Comparison of ENCODE assay signal across 25 cellular contexts in genomic region chr19:15259900-15260299, GRCh38. TPM values are rescaled to one million over a fixed set of nuclear protein-coding genes. Genes with fewer than 3 reads are reported as not detected.
DNase-seq lines count a peak whose midpoint lies in the region; ATAC-seq, FAIRE-seq and TF ChIP-seq lines count a peak whose summit lies in the region.
"Had no signal": no experiment of that assay in that cellular context is flagged by ENCODE, and none has a peak within 500 bp of the region (broad histone marks: within the 10 kb centered on the region; RNA-seq: fewer than 3 reads in every experiment).

No MANE protein-coding gene starts in this region.

- H3K79me1 ChIP-seq in mesendoderm (ENCODE audit: low read length) = peaks cover 34% of the 10 kb centered on the region

- peaks cover 39% of the 10 kb centered on the region for H3K4me1 Mint-ChIP-seq in nephron progenitor cell
- H3K4me1 Mint-ChIP-seq: CD8-positive, alpha-beta memory T cell; H9 had no signal

- H3K9me3 Mint-ChIP-seq in nephron progenitor cell = no peaks in the 10 kb centered on the region
- H3K9me3 Mint-ChIP-seq: CD8-positive, alpha-beta memory T cell; H9; HFFc6 had no signal

- H3K4me2 ChIP-seq in BLaER1 (peak overlapping the region; percentile 64), mesendoderm (ENCODE audit: low read length) (no peak overlapping the region)
- H3K4me2 ChIP-seq: A549 had no signal

- no peak overlapping the region for H2BK5ac ChIP-seq in mesendoderm (ENCODE audit: low read length)

- peaks cover 100% of the 10 kb centered on the region for H4K20me1 ChIP-seq in BLaER1

- no peak overlapping the region for H3K27ac Mint-ChIP-seq in nephron progenitor cell
- H3K27ac Mint-ChIP-seq: CD8-positive, alpha-beta memory T cell; HFFc6 had no signal

- no peaks in the 10 kb centered on the region for H3K9me3 ChIP-seq in BLaER1
- no peaks in the 10 kb centered on the region for H3K9me3 ChIP-seq in ascending aorta
- H3K9me3 ChIP-seq: A549, SJCRH30 had no signal

- H4K8ac ChIP-seq in mesendoderm (ENCODE audit: low read depth, low read length) = no peak overlapping the region

- TF ChIP-seq CTCF in ascending aorta (IDR thresholded peaks at IDR 0.05) (no peak), nephron progenitor cell (IDR thresholded peaks at IDR 0.05) (no peak)

- no peak overlapping the region for H3K4ac ChIP-seq in mesendoderm (ENCODE audit: low read depth, low read length)

- WGBS in mesendoderm (ENCODE audit: extremely low coverage, insufficient coverage, low lambda C conversion rate) = no CpG with 5 or more reads among the region's 5 CpGs

- H2BK120ac ChIP-seq in mesendoderm (ENCODE audit: low read depth, low read length) = no peak overlapping the region

- no peak overlapping the region for H3K23ac ChIP-seq in mesendoderm (ENCODE audit: low read length)

- H3K4me1 ChIP-seq in BLaER1 = peaks cover 56% of the 10 kb centered on the region
- peaks cover 13 to 15% of the 10 kb centered on the region in 2 donors for H3K4me1 ChIP-seq in ascending aorta
- H3K4me1 ChIP-seq in mesendoderm (ENCODE audit: control insufficient read depth, low read depth, low read length) = no peaks in the 10 kb centered on the region
- H3K4me1 ChIP-seq: A549 had no signal

- no peak for TF ChIP-seq POLR2A in GM12891 (IDR thresholded peaks at IDR 0.05; ENCODE audit: low read depth, low read length)

- no peak overlapping the region for H3K56ac ChIP-seq in mesendoderm (ENCODE audit: low read length)

- peaks cover 77% of the 10 kb centered on the region for H3K36me3 Mint-ChIP-seq in nephron progenitor cell (ENCODE audit: low read depth)

- no peaks in the 10 kb centered on the region for H3K27me3 ChIP-seq in BLaER1
- no peaks in the 10 kb centered on the region for H3K27me3 ChIP-seq in ascending aorta
- no peaks in the 10 kb centered on the region for H3K27me3 ChIP-seq in mesendoderm (ENCODE audit: insufficient read depth, low read length, poor library complexity)
- H3K27me3 ChIP-seq: SJCRH30 had no signal

- no peak overlapping the region for H2AK5ac ChIP-seq in mesendoderm (ENCODE audit: low read length)

- H3K27ac ChIP-seq in BLaER1 (peak overlapping the region; percentile 36), ascending aorta (peak overlapping the region; percentile 25 to 32), mesendoderm (ENCODE audit: low read depth, low read length) (no peak overlapping the region)
- H3K27ac ChIP-seq: A549, GM23248, SJCRH30 had no signal

- no peak overlapping the region for H4K5ac ChIP-seq in mesendoderm (ENCODE audit: low read length)

- DNase-seq in GM12891 (ENCODE audit: insufficient read length, low spot score) (no peak), ascending aorta (ENCODE audit: low spot score in 2 of 2) (no peak), nephron progenitor cell (peak; percentile 33), mesendoderm (no peak), NCI-H2171 (lab: John Stamatoyannopoulos, UW) (no peak)
- no peak for DNase-seq in stimulated activated CD4-positive, alpha-beta T cell treated with anti-CD3 and anti-CD28 coated beads, Interleukin-4, amount 100 ng/mL, for 4 hours
- DNase-seq: Calu3; CD8-positive, alpha-beta memory T cell; DMS153; GM23248; H9; HFFc6; NCI-H1092 treated with DMSO at 0.1 percent for 48 hours; NCI-H1436 treated with DMSO at 0.1 percent for 48 hours; NCI-H2029; NCI-H226; NCI-H510A treated with DMSO at 0.1 percent for 48 hours; NCI-H774; SJCRH30 had no signal

- H3K36me3 ChIP-seq in BLaER1 (peaks cover 100% of the 10 kb centered on the region), ascending aorta (peaks cover 91 to 99% of the 10 kb centered on the region in 2 donors), mesendoderm (ENCODE audit: control insufficient read depth, insufficient read depth, low read length) (peaks cover 47% of the 10 kb centered on the region)

- peaks cover 4% of the 10 kb centered on the region for H3K27me3 Mint-ChIP-seq in nephron progenitor cell (ENCODE audit: low read depth, poor library complexity)
- H3K27me3 Mint-ChIP-seq: CD8-positive, alpha-beta memory T cell had no signal

- H3K18ac ChIP-seq in mesendoderm (ENCODE audit: low read length) = no peak overlapping the region

- H2BK15ac ChIP-seq in mesendoderm (replicated peaks; ENCODE audit: low read depth) = no peak overlapping the region

- no peak for ATAC-seq in HG02852 (IDR thresholded peaks at IDR 0.05; ENCODE audit: unreplicated experiment)
- ATAC-seq: A549, K562, Panc1 had no signal

- no peak for FAIRE-seq in GM12891 (lab: Jason Lieb, UNC)
- FAIRE-seq: A549, K562 had no signal

- peaks cover 17% of the 10 kb centered on the region for H3K79me2 ChIP-seq in mesendoderm (ENCODE audit: control insufficient read depth, insufficient read depth, low read length)

- H3K4me3 Mint-ChIP-seq in nephron progenitor cell = no peak overlapping the region
- H3K4me3 Mint-ChIP-seq: CD8-positive, alpha-beta memory T cell; H9; HFFc6 had no signal

- H3K4me3 ChIP-seq in BLaER1 = no peak overlapping the region
- no peak overlapping the region for H3K4me3 ChIP-seq in ascending aorta
- H3K4me3 ChIP-seq in mesendoderm (ENCODE audit: low read length) = no peak overlapping the region
- H3K4me3 ChIP-seq: A549, GM23248, K562, SJCRH30 had no signal

- H3K9ac ChIP-seq in BLaER1 (peak overlapping the region; percentile 43; the same call in 1 of the 2 replicates), mesendoderm (ENCODE audit: low read length) (no peak overlapping the region)
- H3K9ac ChIP-seq: GM23248 had no signal

- intact Hi-C loops in ascending aorta (cut with DNase I) = loop anchor here (5.0 kb wide), 2 partner anchors 177 to 192 kb away; no protein-coding TSS in a partner anchor

TF ChIP-seq in GM12891, 5 proteins besides CTCF, POLR2A, EP300 and RAD21:
- TF ChIP-seq PAX5 (IDR thresholded peaks at IDR 0.05; ENCODE audit: insufficient read depth, low read length, severe bottlenecking) (peak; percentile 12), TAF1 (IDR thresholded peaks at IDR 0.05; ENCODE audit: low read depth, low read length) (no peak)

RNA-seq across cellular contexts. Expression of gene EPHX3, which starts 27.7 kb away (rescaled TPM):
- polyA plus RNA-seq in GM12891 (2012; ENCODE audit: low read depth, missing spikeins) = 0.14 TPM
- not detected for total RNA-seq in ascending aorta
- polyA plus RNA-seq in mesendoderm (2013, experiment 1 of 2) = 20.0 TPM
- 20.1 TPM for polyA plus RNA-seq in mesendoderm (2013, experiment 2 of 2)
- total RNA-seq: CD8-positive, alpha-beta memory T cell; G401; GM23248; SJCRH30 had no signal
- polyA plus RNA-seq: CD8-positive, alpha-beta memory T cell; GM23248; K562 had no signal

RNA-seq across cellular contexts. Expression of gene NOTCH3, which starts 59.1 kb away (rescaled TPM):
- 0.42 TPM for polyA plus RNA-seq in GM12891 (2012; ENCODE audit: low read depth, missing spikeins)
- 524 TPM for total RNA-seq in ascending aorta
- polyA plus RNA-seq in mesendoderm (2013, experiment 1 of 2) = 22.0 TPM
- 22.6 TPM for polyA plus RNA-seq in mesendoderm (2013, experiment 2 of 2)
- polyA plus RNA-seq: CD8-positive, alpha-beta memory T cell had no signal
